Comparison of ENCODE assay signal across 7 cellular contexts in the genomic region with DNA sequence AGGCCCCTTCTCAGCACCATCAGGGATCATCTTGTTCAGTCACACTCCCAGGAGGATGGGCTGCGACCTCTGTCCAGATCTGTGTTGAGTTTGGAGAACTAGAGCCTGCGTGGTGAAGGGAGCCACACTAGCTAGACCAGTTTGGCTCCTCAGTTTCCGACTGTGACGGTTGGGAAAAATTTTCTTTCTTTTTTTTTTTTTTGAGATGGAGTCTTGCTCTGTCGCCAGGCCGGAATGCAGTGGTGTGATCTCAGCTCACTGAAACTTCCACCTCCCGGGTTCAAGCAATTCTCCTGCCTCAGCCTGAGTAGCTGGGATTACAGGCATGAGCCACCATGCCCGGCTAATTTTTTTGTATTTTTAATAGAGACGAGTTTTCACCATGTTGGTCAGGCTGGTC. TPM values are rescaled to one million over a fixed set of nuclear protein-coding genes. Genes with fewer than 3 reads are reported as not detected.
"Had no signal": no experiment of that assay in that cellular context is flagged by ENCODE, and none has a peak within 500 bp of the region (broad histone marks: within the 10 kb centered on the region; RNA-seq: fewer than 3 reads in every experiment).

No MANE protein-coding gene starts in this region.

RNA-seq across cellular contexts. Expression of a gene that starts 27.2 kb away (rescaled TPM):
- total RNA-seq: activated CD4-positive, alpha-beta memory T cell treated with anti-CD3 and anti-CD28 coated beads, Interleukin-2, amount 10 ng/mL, durations not matched to agents 7 days and 5 days; activated T-helper 17 cell treated with anti-CD3 and anti-CD28 coated beads, Interleukin-2, amount 50 U/mL, for 72 hours had no signal

RNA-seq across cellular contexts. Expression of a gene that starts 40.5 kb away (rescaled TPM):
- total RNA-seq: activated CD8-positive, alpha-beta memory T cell treated with anti-CD3 and anti-CD28 coated beads for 36 hours; activated naive CD8-positive, alpha-beta T cell treated with anti-CD3 and anti-CD28 coated beads for 36 hours; aorta; cardiac septum; RPMI7951 had no signal
- polyA plus RNA-seq: aorta had no signal

RNA-seq across cellular contexts. Expression of a gene that starts 48.4 kb away (rescaled TPM):
- total RNA-seq: activated CD4-positive, alpha-beta memory T cell treated with anti-CD3 and anti-CD28 coated beads, Interleukin-2, amount 10 ng/mL, durations not matched to agents 7 days and 5 days; activated CD8-positive, alpha-beta memory T cell treated with anti-CD3 and anti-CD28 coated beads for 36 hours; activated naive CD8-positive, alpha-beta T cell treated with anti-CD3 and anti-CD28 coated beads for 36 hours; aorta; cardiac septum had no signal
- polyA plus RNA-seq: aorta had no signal
